In genomic region chr15:72665706-72666105, GRCh38 we compare ENCODE assay signal across 14 cellular contexts. TPM values are rescaled to one million over a fixed set of nuclear protein-coding genes. Genes with fewer than 3 reads are reported as not detected.
"Had no signal": no experiment of that assay in that cellular context is flagged by ENCODE, and none has a peak within 500 bp of the region (broad histone marks: within the 10 kb centered on the region; RNA-seq: fewer than 3 reads in every experiment).

No MANE protein-coding gene starts in this region.

RNA-seq across cellular contexts. Expression of gene GOLGA6B, which starts 11.2 kb away (rescaled TPM):
- total RNA-seq: stomach, temporal lobe, thoracic aorta, transverse colon, upper lobe of left lung, upper lobe of right lung, uterus, vagina had no signal
- polyA plus RNA-seq: stomach, thymus had no signal

RNA-seq across cellular contexts. Expression of gene HIGD2B, which starts 20.3 kb away (rescaled TPM):
- total RNA-seq: subcutaneous adipose tissue, suprapubic skin, temporal lobe, thoracic aorta, tibial nerve, transverse colon, upper lobe of left lung, upper lobe of right lung, ureter, urinary bladder, uterus, vagina had no signal
- polyA plus RNA-seq: stomach, urinary bladder had no signal
